Comparison of ENCODE assay signal across 1 cellular context in the genomic region with DNA sequence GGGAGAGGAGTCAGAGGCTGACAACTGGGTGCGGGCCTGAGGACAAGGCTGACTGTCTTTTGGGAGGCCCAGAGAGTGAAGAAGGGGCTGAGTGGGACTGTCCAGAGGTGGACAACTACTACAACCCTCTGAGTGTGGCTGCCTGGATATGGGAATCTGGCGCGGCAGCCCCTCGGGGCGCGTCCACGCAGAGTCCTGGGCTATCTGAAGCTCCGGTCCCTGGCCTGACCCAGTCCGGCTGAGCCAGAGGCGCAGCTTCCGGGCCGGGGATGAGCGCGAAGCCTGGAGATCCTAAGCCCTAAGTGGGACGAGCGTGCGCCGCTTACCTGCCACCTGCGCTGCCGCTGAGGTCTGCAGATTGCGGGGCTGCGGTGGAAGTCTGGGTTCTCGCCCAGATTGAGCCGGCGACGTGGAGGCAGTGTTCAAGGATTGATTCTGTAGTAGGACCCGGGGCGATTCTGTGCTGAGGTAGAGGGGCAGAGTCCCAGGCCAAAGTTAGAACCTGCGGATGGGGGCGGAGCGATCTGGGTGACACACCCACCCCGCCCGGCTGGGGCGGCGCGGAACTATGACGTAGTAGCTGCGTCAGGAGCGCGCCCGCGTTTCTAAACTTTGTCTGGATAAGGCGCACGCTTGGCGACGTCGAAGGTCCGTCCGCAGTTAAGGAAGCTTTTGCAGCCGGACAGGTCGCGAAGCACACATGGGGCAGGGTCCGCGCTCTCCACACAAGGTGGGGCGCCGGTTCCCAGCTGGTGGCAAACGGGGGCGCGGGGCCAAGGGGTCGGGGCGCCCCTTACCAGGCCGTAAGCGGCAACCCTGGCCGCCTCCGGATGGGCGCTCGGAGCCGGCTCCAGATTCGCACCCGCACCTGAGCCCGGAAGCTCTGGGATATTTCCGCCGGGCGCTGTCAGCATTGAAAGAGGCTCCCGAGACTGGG.
TF ChIP-seq lines count a peak whose summit lies in the region.

A gene (minus strand): TSS at position 526 of the 937 bp plus-strand sequence. CDS start 674 bp downstream, outside the sequence.
A gene with protein sequence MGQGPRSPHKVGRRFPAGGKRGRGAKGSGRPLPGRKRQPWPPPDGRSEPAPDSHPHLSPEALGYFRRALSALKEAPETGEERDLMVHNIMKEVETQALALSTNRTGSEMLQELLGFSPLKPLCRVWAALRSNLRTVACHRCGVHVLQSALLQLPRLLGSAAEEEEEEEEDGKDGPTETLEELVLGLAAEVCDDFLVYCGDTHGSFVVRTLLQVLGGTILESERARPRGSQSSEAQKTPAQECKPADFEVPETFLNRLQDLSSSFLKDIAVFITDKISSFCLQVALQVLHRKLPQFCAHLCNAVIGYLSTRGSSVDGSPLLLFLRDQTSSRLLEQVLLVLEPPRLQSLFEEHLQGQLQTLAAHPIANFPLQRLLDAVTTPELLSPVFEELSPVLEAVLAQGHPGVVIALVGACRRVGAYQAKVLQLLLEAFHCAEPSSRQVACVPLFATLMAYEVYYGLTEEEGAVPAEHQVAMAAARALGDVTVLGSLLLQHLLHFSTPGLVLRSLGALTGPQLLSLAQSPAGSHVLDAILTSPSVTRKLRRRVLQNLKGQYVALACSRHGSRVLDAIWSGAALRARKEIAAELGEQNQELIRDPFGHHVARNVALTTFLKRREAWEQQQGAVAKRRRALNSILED (plus strand): TSS at position 596 of the 937 bp plus-strand sequence. CDS start 105 bp downstream, at position 701.

TF ChIP-seq in K562, 482 proteins besides CTCF, POLR2A, EP300 and RAD21 (continued from another document):
- TF ChIP-seq SIN3B (IDR thresholded peaks at IDR 0.05; ENCODE audit: low read depth) (peak; percentile 81), ZNF3 (CRISPR knock-in tag; IDR thresholded peaks at IDR 0.05) (no peak), CSDE1 (IDR thresholded peaks at IDR 0.05) (peak in 1 of 2 experiments; percentile 86; a peak in 2 of 4 replicates), TAF9B (IDR thresholded peaks at IDR 0.05; ENCODE audit: partially characterized antibody) (peak; percentile 10), SAP30 (IDR thresholded peaks at IDR 0.05; ENCODE audit: borderline replicate concordance, insufficient read depth, low read depth, low read length, poor library complexity, severe bottlenecking) (peak; percentile 39), KHSRP (IDR thresholded peaks at IDR 0.05) (peak; percentile 94), RHOXF2B (CRISPR knock-in tag; conservative IDR thresholded peaks at IDR 0.05) (no peak)
- TF ChIP-seq, protein P1, sequence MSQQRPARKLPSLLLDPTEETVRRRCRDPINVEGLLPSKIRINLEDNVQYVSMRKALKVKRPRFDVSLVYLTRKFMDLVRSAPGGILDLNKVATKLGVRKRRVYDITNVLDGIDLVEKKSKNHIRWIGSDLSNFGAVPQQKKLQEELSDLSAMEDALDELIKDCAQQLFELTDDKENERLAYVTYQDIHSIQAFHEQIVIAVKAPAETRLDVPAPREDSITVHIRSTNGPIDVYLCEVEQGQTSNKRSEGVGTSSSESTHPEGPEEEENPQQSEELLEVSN (IDR thresholded peaks at IDR 0.05; ENCODE audit: borderline replicate concordance in 1 of 2, extremely low read depth in 1 of 2, insufficient read depth in 1 of 2, insufficient read length in 1 of 2, low read depth in 1 of 2, low read length in 1 of 2, poor library complexity in 1 of 2, severe bottlenecking in 1 of 2) = peak; percentile 31 to 50
- TF ChIP-seq, protein P2, sequence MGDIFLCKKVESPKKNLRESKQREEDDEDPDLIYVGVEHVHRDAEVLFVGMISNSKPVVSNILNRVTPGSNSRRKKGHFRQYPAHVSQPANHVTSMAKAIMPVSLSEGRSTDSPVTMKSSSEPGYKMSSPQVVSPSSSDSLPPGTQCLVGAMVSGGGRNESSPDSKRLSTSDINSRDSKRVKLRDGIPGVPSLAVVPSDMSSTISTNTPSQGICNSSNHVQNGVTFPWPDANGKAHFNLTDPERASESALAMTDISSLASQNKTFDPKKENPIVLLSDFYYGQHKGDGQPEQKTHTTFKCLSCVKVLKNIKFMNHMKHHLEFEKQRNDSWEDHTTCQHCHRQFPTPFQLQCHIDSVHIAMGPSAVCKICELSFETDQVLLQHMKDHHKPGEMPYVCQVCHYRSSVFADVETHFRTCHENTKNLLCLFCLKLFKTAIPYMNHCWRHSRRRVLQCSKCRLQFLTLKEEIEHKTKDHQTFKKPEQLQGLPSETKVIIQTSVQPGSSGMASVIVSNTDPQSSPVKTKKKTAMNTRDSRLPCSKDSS (IDR thresholded peaks at IDR 0.05; ENCODE audit: low read depth, partially characterized antibody) = no peak
- TF ChIP-seq, protein P3, sequence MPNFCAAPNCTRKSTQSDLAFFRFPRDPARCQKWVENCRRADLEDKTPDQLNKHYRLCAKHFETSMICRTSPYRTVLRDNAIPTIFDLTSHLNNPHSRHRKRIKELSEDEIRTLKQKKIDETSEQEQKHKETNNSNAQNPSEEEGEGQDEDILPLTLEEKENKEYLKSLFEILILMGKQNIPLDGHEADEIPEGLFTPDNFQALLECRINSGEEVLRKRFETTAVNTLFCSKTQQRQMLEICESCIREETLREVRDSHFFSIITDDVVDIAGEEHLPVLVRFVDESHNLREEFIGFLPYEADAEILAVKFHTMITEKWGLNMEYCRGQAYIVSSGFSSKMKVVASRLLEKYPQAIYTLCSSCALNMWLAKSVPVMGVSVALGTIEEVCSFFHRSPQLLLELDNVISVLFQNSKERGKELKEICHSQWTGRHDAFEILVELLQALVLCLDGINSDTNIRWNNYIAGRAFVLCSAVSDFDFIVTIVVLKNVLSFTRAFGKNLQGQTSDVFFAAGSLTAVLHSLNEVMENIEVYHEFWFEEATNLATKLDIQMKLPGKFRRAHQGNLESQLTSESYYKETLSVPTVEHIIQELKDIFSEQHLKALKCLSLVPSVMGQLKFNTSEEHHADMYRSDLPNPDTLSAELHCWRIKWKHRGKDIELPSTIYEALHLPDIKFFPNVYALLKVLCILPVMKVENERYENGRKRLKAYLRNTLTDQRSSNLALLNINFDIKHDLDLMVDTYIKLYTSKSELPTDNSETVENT (CRISPR knock-in tag; IDR thresholded peaks at IDR 0.05) = peak; percentile 22; the same call in 1 of the 2 replicates
- TF ChIP-seq, protein P4, sequence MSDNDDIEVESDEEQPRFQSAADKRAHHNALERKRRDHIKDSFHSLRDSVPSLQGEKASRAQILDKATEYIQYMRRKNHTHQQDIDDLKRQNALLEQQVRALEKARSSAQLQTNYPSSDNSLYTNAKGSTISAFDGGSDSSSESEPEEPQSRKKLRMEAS (CRISPR knock-in tag; IDR thresholded peaks at IDR 0.05) = peak; percentile 75
- TF ChIP-seq, protein P5, sequence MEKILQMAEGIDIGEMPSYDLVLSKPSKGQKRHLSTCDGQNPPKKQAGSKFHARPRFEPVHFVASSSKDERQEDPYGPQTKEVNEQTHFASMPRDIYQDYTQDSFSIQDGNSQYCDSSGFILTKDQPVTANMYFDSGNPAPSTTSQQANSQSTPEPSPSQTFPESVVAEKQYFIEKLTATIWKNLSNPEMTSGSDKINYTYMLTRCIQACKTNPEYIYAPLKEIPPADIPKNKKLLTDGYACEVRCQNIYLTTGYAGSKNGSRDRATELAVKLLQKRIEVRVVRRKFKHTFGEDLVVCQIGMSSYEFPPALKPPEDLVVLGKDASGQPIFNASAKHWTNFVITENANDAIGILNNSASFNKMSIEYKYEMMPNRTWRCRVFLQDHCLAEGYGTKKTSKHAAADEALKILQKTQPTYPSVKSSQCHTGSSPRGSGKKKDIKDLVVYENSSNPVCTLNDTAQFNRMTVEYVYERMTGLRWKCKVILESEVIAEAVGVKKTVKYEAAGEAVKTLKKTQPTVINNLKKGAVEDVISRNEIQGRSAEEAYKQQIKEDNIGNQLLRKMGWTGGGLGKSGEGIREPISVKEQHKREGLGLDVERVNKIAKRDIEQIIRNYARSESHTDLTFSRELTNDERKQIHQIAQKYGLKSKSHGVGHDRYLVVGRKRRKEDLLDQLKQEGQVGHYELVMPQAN (IDR thresholded peaks at IDR 0.05; ENCODE audit: borderline replicate concordance) = peak; percentile 81; the same call in 1 of the 2 replicates
